In the genomic region with DNA sequence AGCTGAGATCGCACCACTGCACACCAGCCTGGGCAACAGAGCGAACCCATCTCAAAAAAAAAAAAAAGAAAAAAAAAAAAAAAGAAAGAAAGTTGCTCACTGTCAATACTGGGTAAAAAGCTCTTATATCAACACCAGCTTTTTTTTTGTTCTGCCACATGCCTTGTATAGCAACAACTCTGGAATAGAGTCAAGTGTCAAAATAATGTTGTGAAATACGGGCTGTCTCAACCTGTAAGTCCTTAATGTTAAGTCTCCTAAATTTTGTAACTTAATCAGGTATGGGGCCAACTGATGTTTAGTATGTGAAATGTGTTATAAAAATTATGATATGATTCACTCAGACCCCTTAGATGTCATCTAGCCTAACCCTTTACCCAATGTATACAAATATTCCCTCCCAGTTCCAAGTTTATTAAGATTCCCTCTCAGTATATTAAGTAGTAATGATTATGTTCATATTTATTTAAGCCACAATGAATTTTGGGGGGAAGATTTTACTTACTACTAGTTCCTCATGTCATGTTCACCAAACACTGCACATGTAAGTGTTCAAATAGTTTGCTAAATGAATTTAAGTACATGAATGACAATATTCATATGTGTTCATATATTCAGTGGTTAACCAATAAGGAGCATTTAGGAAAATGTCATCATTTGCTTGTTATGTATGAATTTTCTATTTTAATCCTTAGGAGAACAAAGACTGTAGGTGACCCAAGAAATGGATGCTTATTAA, we compare ENCODE assay signal across 27 cellular contexts. TPM values are rescaled to one million over a fixed set of nuclear protein-coding genes. Genes with fewer than 3 reads are reported as not detected.
DNase-seq lines count a peak whose midpoint lies in the region; ATAC-seq and TF ChIP-seq lines count a peak whose summit lies in the region.
"Had no signal": no experiment of that assay in that cellular context is flagged by ENCODE, and none has a peak within 500 bp of the region (broad histone marks: within the 10 kb centered on the region; RNA-seq: fewer than 3 reads in every experiment).

No MANE protein-coding gene starts in this region.

- no peaks in the 10 kb centered on the region for H3K36me3 ChIP-seq in breast epithelium

- BruUV-seq in MCF 10A (replicated peaks; lab: Mats Ljungman, UMichigan): no TSS peak

- no peaks in the 10 kb centered on the region for H3K27me3 Mint-ChIP-seq in MCF 10A (ENCODE audit: insufficient read depth, unreplicated experiment)
- H3K27me3 Mint-ChIP-seq in activated T-helper 17 cell treated with anti-CD3 and anti-CD28 coated beads, Interleukin-2, amount 50 U/mL, for 72 hours: no peaks in the 10 kb centered on the region
- H3K27me3 Mint-ChIP-seq: stimulated activated naive CD8-positive, alpha-beta T cell treated with anti-CD3 and anti-CD28 coated beads, Interleukin-15, Interleukin-2, amounts not matched to agents 100 ng/mL and 50 ng/mL, for 24 hours had no signal

- CTCF ChIA-PET in MCF 10A (lab: Yijun Ruan, JAX): interaction anchor here (0.6 kb wide), 2 partner anchors 123 to 784 kb away, joined by 4 read pairs; a partner anchor contains a TSS

- peak; percentile 12 for ATAC-seq in activated T-helper 17 cell treated with anti-CD3 and anti-CD28 coated beads, Interleukin-2, amount 50 U/mL, for 72 hours (replicated peaks)
- ATAC-seq: activated T-cell treated with anti-CD3 and anti-CD28 coated beads, Interleukin-2, amount 50 U/mL, for 4 hours; gastroesophageal sphincter had no signal

- no peaks in the 10 kb centered on the region for H3K9me3 ChIP-seq in breast epithelium
- H3K9me3 ChIP-seq: BLaER1 treated with 17β-estradiol and CSF1 and Interleukin-3, amounts not matched to agents 10 nM and 100 nM; Caco-2; gastroesophageal sphincter; HAP-1; Peyer's patch; right atrium auricular region; thoracic aorta had no signal

- H3K27me3 ChIP-seq in breast epithelium: no peaks in the 10 kb centered on the region
- H3K27me3 ChIP-seq: BLaER1 treated with 17β-estradiol and CSF1 and Interleukin-3, amounts not matched to agents 10 nM and 100 nM; gastroesophageal sphincter; hepatocyte; Peyer's patch; right atrium auricular region had no signal

- H3K27ac Mint-ChIP-seq in MCF 10A (ENCODE audit: low read depth, unreplicated experiment): no peak overlapping the region
- H3K27ac Mint-ChIP-seq in activated T-helper 17 cell treated with anti-CD3 and anti-CD28 coated beads, Interleukin-2, amount 50 U/mL, for 72 hours: no peak overlapping the region
- H3K27ac Mint-ChIP-seq: stimulated activated naive CD8-positive, alpha-beta T cell treated with anti-CD3 and anti-CD28 coated beads, Interleukin-15, Interleukin-2, amounts not matched to agents 100 ng/mL and 50 ng/mL, for 24 hours had no signal

- no peaks in the 10 kb centered on the region for H3K4me1 ChIP-seq in breast epithelium
- H3K4me1 ChIP-seq: BLaER1 treated with 17β-estradiol and CSF1 and Interleukin-3, amounts not matched to agents 10 nM and 100 nM; Caco-2; gastroesophageal sphincter; HAP-1; Peyer's patch; right atrium auricular region had no signal

- peaks cover 77% of the 10 kb centered on the region for H3K36me3 Mint-ChIP-seq in MCF 10A (ENCODE audit: insufficient read depth, unreplicated experiment)
- peaks cover 97% of the 10 kb centered on the region for H3K36me3 Mint-ChIP-seq in activated T-helper 17 cell treated with anti-CD3 and anti-CD28 coated beads, Interleukin-2, amount 50 U/mL, for 72 hours (ENCODE audit: low read depth)

- TF ChIP-seq POLR2A in breast epithelium (IDR thresholded peaks at IDR 0.05): no peak

- no peak overlapping the region for H3K4me3 ChIP-seq in breast epithelium
- H3K4me3 ChIP-seq: BLaER1 treated with 17β-estradiol and CSF1 and Interleukin-3, amounts not matched to agents 10 nM and 100 nM; gastroesophageal sphincter; HAP-1; hepatocyte; Peyer's patch; right atrium auricular region; smooth muscle cell; thoracic aorta had no signal

- no peak overlapping the region for H3K4me3 Mint-ChIP-seq in MCF 10A (ENCODE audit: unreplicated experiment)
- no peak overlapping the region for H3K4me3 Mint-ChIP-seq in activated T-helper 17 cell treated with anti-CD3 and anti-CD28 coated beads, Interleukin-2, amount 50 U/mL, for 72 hours
- H3K4me3 Mint-ChIP-seq: activated T-cell treated with anti-CD3 and anti-CD28 coated beads, Interleukin-2, amount 50 U/mL, for 4 hours; stimulated activated naive CD8-positive, alpha-beta T cell treated with anti-CD3 and anti-CD28 coated beads, Interleukin-15, Interleukin-2, amounts not matched to agents 100 ng/mL and 50 ng/mL, for 24 hours had no signal

- no peak overlapping the region for H3K27ac ChIP-seq in breast epithelium
- H3K27ac ChIP-seq: BLaER1 treated with 17β-estradiol and CSF1 and Interleukin-3, amounts not matched to agents 10 nM and 100 nM; gastroesophageal sphincter; hepatocyte; Peyer's patch; right atrium auricular region; thoracic aorta had no signal

- TF ChIP-seq CTCF in MCF 10A (IDR thresholded peaks at IDR 0.05; ENCODE audit: unreplicated experiment): no peak
- TF ChIP-seq CTCF in breast epithelium (IDR thresholded peaks at IDR 0.05): no peak

- DNase-seq in MCF 10A (ENCODE audit: unreplicated experiment) (peak; percentile 31), breast epithelium (ENCODE audit: low spot score in 2 of 2) (no peak), iris pigment epithelial cell (ENCODE audit: low read depth) (peak; percentile 32), GM19240 (ENCODE audit: insufficient read length, low spot score) (no peak), hippocampal formation (lab: John Stamatoyannopoulos, UW) (no peak), NCI-H1436 treated with DMSO at 0.1 percent for 48 hours (lab: John Stamatoyannopoulos, UW) (no peak)
- DNase-seq: activated T-cell treated with anti-CD3 and anti-CD28 coated beads, Interleukin-2, amount 50 U/mL, for 4 hours; Caco-2; Karpas-422; left cardiac atrium; NCI-H146; NCI-H2107; NCI-H345; NCI-H748 treated with DMSO at 0.1 percent for 48 hours; Peyer's patch; posterior cingulate gyrus; SHP77 treated with DMSO at 0.1 percent for 48 hours; T-helper 2 cell had no signal

- H3K4me1 Mint-ChIP-seq in MCF 10A (ENCODE audit: insufficient read depth, unreplicated experiment): no peaks in the 10 kb centered on the region
- no peaks in the 10 kb centered on the region for H3K4me1 Mint-ChIP-seq in activated T-helper 17 cell treated with anti-CD3 and anti-CD28 coated beads, Interleukin-2, amount 50 U/mL, for 72 hours

- no peaks in the 10 kb centered on the region for H3K9me3 Mint-ChIP-seq in MCF 10A (ENCODE audit: unreplicated experiment)
- H3K9me3 Mint-ChIP-seq in activated T-helper 17 cell treated with anti-CD3 and anti-CD28 coated beads, Interleukin-2, amount 50 U/mL, for 72 hours: no peaks in the 10 kb centered on the region
- H3K9me3 Mint-ChIP-seq: activated T-cell treated with anti-CD3 and anti-CD28 coated beads, Interleukin-2, amount 50 U/mL, for 4 hours; stimulated activated naive CD8-positive, alpha-beta T cell treated with anti-CD3 and anti-CD28 coated beads, Interleukin-15, Interleukin-2, amounts not matched to agents 100 ng/mL and 50 ng/mL, for 24 hours had no signal

- intact Hi-C loops in MCF 10A (cut with micrococcal nuclease): no loop called here
- intact Hi-C loops in breast epithelium (cut with DNase I; ENCODE audit: low total_unique reads): no loop called here

- POLR2A ChIA-PET in MCF 10A (lab: Yijun Ruan, JAX): interaction anchor here (0.5 to 1.7 kb wide), 3 partner anchors 11 to 143 kb away, joined by 3 read pairs; no protein-coding TSS in a partner anchor

RNA-seq across cellular contexts. Expression of a gene that starts 52.2 kb away (rescaled TPM):
- total RNA-seq in MCF 10A (2022) (1.8 and 2.6 TPM in 2 replicates), breast epithelium (10 to 100 TPM in 2 of 3 donors, 1 to 10 TPM in 1; 4.2 to 31.9 (median 27.9) TPM)
- total RNA-seq in activated T-helper 17 cell treated with anti-CD3 and anti-CD28 coated beads, Interleukin-2, amount 50 U/mL, for 72 hours: 10 to 100 TPM; 11.3 to 15.4 TPM

Comparison
In these comparisons a context has a peak if more than half of its experiments do, and no peak if none do; other contexts are left out.
1. DNase-seq: peak in MCF 10A (single experiment) and iris pigment epithelial cell (single experiment); none in breast epithelium (0 of 2), GM19240 (single experiment), hippocampal formation (0 of 2) and NCI-H1436 treated with DMSO at 0.1 percent for 48 hours (single experiment).